1 cellular context compared by ENCODE assay signal in genomic region chr17:83088451-83089321, GRCh38.
TF ChIP-seq lines count a peak whose summit lies in the region.

No MANE protein-coding gene starts in this region.

TF ChIP-seq in HepG2, 621 proteins besides CTCF, POLR2A, EP300 and RAD21 (continued from another document):
- TF ChIP-seq, protein P1, sequence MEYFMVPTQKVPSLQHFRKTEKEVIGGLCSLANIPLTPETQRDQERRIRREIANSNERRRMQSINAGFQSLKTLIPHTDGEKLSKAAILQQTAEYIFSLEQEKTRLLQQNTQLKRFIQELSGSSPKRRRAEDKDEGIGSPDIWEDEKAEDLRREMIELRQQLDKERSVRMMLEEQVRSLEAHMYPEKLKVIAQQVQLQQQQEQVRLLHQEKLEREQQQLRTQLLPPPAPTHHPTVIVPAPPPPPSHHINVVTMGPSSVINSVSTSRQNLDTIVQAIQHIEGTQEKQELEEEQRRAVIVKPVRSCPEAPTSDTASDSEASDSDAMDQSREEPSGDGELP (IDR thresholded peaks at IDR 0.05; ENCODE audit: borderline replicate concordance, low read depth), result no peak
- TF ChIP-seq ARNTL (CRISPR knock-in tag; IDR thresholded peaks at IDR 0.05) (no peak), NR2C2 (CRISPR knock-in tag; IDR thresholded peaks at IDR 0.05; ENCODE audit: borderline replicate concordance) (no peak), SETDB1 (CRISPR knock-in tag; IDR thresholded peaks at IDR 0.05; ENCODE audit: borderline replicate concordance) (no peak), KLF6 (CRISPR knock-in tag; IDR thresholded peaks at IDR 0.05) (no peak), SOX6 (IDR thresholded peaks at IDR 0.05) (no peak), SOX6 (CRISPR knock-in tag; IDR thresholded peaks at IDR 0.05) (no peak), ZNF333 (CRISPR knock-in tag; IDR thresholded peaks at IDR 0.05; ENCODE audit: borderline replicate concordance) (no peak), ZBTB42 (CRISPR knock-in tag; IDR thresholded peaks at IDR 0.05) (no peak), EED (CRISPR knock-in tag; IDR thresholded peaks at IDR 0.05) (no peak)
- TF ChIP-seq, protein P2, sequence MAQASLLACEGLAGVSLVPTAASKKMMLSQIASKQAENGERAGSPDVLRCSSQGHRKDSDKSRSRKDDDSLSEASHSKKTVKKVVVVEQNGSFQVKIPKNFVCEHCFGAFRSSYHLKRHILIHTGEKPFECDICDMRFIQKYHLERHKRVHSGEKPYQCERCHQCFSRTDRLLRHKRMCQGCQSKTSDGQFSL (CRISPR knock-in tag; IDR thresholded peaks at IDR 0.05), result no peak
TF ChIP-seq in HepG2: peak in this region for 0.
